1 cellular context compared by ENCODE assay signal in genomic region chr5:1385395-1386273, GRCh38.
TF ChIP-seq lines count a peak whose summit lies in the region.

No MANE protein-coding gene starts in this region.

TF ChIP-seq in WTC11, 78 proteins besides CTCF, POLR2A, EP300 and RAD21 (continued from another document):
- TF ChIP-seq E2F5 (CRISPR knock-in tag; IDR thresholded peaks at IDR 0.05) = no peak
- TF ChIP-seq ARID4B (CRISPR knock-in tag; IDR thresholded peaks at IDR 0.05; ENCODE audit: borderline replicate concordance) = no peak
- 0 out of 2 replicates have a peak, but pooled peaks have one; percentile 23 for TF ChIP-seq FOXP1 (CRISPR knock-in tag; IDR thresholded peaks at IDR 0.05; ENCODE audit: borderline replicate concordance)
- TF ChIP-seq SMAD4 (CRISPR knock-in tag; IDR thresholded peaks at IDR 0.05) = no peak
- no peak for TF ChIP-seq ERG (CRISPR knock-in tag; IDR thresholded peaks at IDR 0.05)
- TF ChIP-seq MLX (CRISPR knock-in tag; IDR thresholded peaks at IDR 0.05) = no peak
- TF ChIP-seq HMGA2 (CRISPR knock-in tag; IDR thresholded peaks at IDR 0.05) = no peak
- TF ChIP-seq ATF6 (CRISPR knock-in tag; IDR thresholded peaks at IDR 0.05) = no peak
- no peak for TF ChIP-seq ZNF671 (CRISPR knock-in tag; IDR thresholded peaks at IDR 0.05)
- TF ChIP-seq SP1 (CRISPR knock-in tag; conservative IDR thresholded peaks at IDR 0.05) = peak; percentile 81
- no peak for TF ChIP-seq ZNF532 (CRISPR knock-in tag; IDR thresholded peaks at IDR 0.05; ENCODE audit: borderline replicate concordance)
- TF ChIP-seq ZBTB43 (CRISPR knock-in tag; IDR thresholded peaks at IDR 0.05) = 0 out of 2 replicates have a peak, but pooled peaks have one; percentile 48
- TF ChIP-seq RELA (CRISPR knock-in tag; IDR thresholded peaks at IDR 0.05; ENCODE audit: borderline replicate concordance) = no peak
- no peak for TF ChIP-seq ELF4 (CRISPR knock-in tag; IDR thresholded peaks at IDR 0.05; ENCODE audit: low read depth)
- TF ChIP-seq AR (CRISPR knock-in tag; IDR thresholded peaks at IDR 0.05) = no peak
- TF ChIP-seq ZSCAN18 (CRISPR knock-in tag; IDR thresholded peaks at IDR 0.05) = no peak
- TF ChIP-seq AFF4 (CRISPR knock-in tag; IDR thresholded peaks at IDR 0.05; ENCODE audit: borderline replicate concordance) = no peak
- 0 out of 2 replicates have a peak, but pooled peaks have one; percentile 40 for TF ChIP-seq HMGXB4 (CRISPR knock-in tag; IDR thresholded peaks at IDR 0.05)
- no peak for TF ChIP-seq NR3C1 (CRISPR knock-in tag; conservative IDR thresholded peaks at IDR 0.05; ENCODE audit: low read depth)
